9 cellular contexts compared by ENCODE assay signal in the genomic region with DNA sequence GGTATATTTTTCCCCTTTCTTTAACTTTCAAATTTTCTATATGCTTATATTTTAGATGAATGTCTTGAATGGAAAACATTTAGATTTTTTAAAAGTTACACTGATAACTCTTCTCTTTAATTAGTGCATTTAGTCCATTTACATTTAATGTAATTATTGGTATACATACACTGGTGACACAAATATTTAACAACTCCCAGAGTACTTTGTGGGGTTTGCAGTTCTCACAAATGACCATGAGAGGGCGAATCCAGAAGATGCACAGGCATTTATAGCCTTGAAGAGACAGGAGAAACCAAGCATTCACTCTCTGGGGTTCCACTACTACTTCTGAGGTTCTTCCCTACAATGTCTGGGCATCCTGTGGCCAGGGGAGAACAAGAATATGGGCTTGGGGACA.
DNase-seq lines count a peak whose midpoint lies in the region; ATAC-seq and TF ChIP-seq lines count a peak whose summit lies in the region.
"Had no signal": no experiment of that assay in that cellular context is flagged by ENCODE, and none has a peak within 500 bp of the region (broad histone marks: within the 10 kb centered on the region; RNA-seq: fewer than 3 reads in every experiment).

No MANE protein-coding gene starts in this region.

- DNase-seq in NCI-H2171 treated with DMSO at 0.1 percent for 48 hours (lab: John Stamatoyannopoulos, UW) (peak; percentile 24), dermis blood vessel endothelial cell (peak; percentile 24), osteocyte (ENCODE audit: extremely low spot score, unreplicated experiment) (no peak), mucosa of gallbladder (ENCODE audit: low spot score) (no peak)
- DNase-seq in stimulated activated effector memory CD8-positive, alpha-beta T cell treated with anti-CD3 and anti-CD28 coated beads, Interleukin-12 subunit alpha, Interleukin-12 subunit beta, amount 100 ng/mL, for 72 hours (ENCODE audit: low spot score in 2 of 2) = no peak

- no peak for ATAC-seq in stimulated activated effector memory CD8-positive, alpha-beta T cell treated with anti-CD3 and anti-CD28 coated beads, Interleukin-12 subunit alpha, Interleukin-12 subunit beta, amount 100 ng/mL, for 72 hours
- ATAC-seq in HG02763 (IDR thresholded peaks at IDR 0.05; ENCODE audit: unreplicated experiment) = no peak
- no peak for ATAC-seq in HG03378 (IDR thresholded peaks at IDR 0.05; ENCODE audit: unreplicated experiment)

- no peaks in the 10 kb centered on the region for H3K9me3 Mint-ChIP-seq in osteocyte (ENCODE audit: unreplicated experiment)
- H3K9me3 Mint-ChIP-seq in stimulated activated effector memory CD8-positive, alpha-beta T cell treated with anti-CD3 and anti-CD28 coated beads, Interleukin-12 subunit alpha, Interleukin-12 subunit beta, amount 100 ng/mL, for 72 hours = no peaks in the 10 kb centered on the region
- H3K9me3 Mint-ChIP-seq: T-helper 1 cell treated with Interleukin-12 subunit alpha and Interleukin-12 subunit beta and Interleukin-4 antibody, amounts not matched to agents 30 μg/mL and 1 μg/mL, for 36 hours had no signal

- peak; percentile 65 for TF ChIP-seq CTCF in GM12872 (IDR thresholded peaks at IDR 0.05; ENCODE audit: insufficient read depth, low read depth, low read length)
- peak; percentile 47 for TF ChIP-seq CTCF in osteocyte (IDR thresholded peaks at IDR 0.05)

- no peak overlapping the region for H3K27ac Mint-ChIP-seq in osteocyte (ENCODE audit: unreplicated experiment)
- no peak overlapping the region for H3K27ac Mint-ChIP-seq in stimulated activated effector memory CD8-positive, alpha-beta T cell treated with anti-CD3 and anti-CD28 coated beads, Interleukin-12 subunit alpha, Interleukin-12 subunit beta, amount 100 ng/mL, for 72 hours
- H3K27ac Mint-ChIP-seq: T-helper 1 cell treated with Interleukin-12 subunit alpha and Interleukin-12 subunit beta and Interleukin-4 antibody, amounts not matched to agents 30 μg/mL and 1 μg/mL, for 36 hours had no signal

- H3K4me3 Mint-ChIP-seq in osteocyte (ENCODE audit: unreplicated experiment) = no peak overlapping the region
- H3K4me3 Mint-ChIP-seq in stimulated activated effector memory CD8-positive, alpha-beta T cell treated with anti-CD3 and anti-CD28 coated beads, Interleukin-12 subunit alpha, Interleukin-12 subunit beta, amount 100 ng/mL, for 72 hours = no peak overlapping the region
- H3K4me3 Mint-ChIP-seq: T-helper 1 cell treated with Interleukin-12 subunit alpha and Interleukin-12 subunit beta and Interleukin-4 antibody, amounts not matched to agents 30 μg/mL and 1 μg/mL, for 36 hours had no signal

- H3K27me3 Mint-ChIP-seq in osteocyte (ENCODE audit: unreplicated experiment) = peaks cover 11% of the 10 kb centered on the region

- H3K36me3 Mint-ChIP-seq in osteocyte (ENCODE audit: unreplicated experiment) = no peaks in the 10 kb centered on the region
- no peaks in the 10 kb centered on the region for H3K36me3 Mint-ChIP-seq in stimulated activated effector memory CD8-positive, alpha-beta T cell treated with anti-CD3 and anti-CD28 coated beads, Interleukin-12 subunit alpha, Interleukin-12 subunit beta, amount 100 ng/mL, for 72 hours

- no peaks in the 10 kb centered on the region for H3K4me1 Mint-ChIP-seq in osteocyte (ENCODE audit: unreplicated experiment)
- H3K4me1 Mint-ChIP-seq in stimulated activated effector memory CD8-positive, alpha-beta T cell treated with anti-CD3 and anti-CD28 coated beads, Interleukin-12 subunit alpha, Interleukin-12 subunit beta, amount 100 ng/mL, for 72 hours = no peaks in the 10 kb centered on the region

Comparison
In these comparisons a context has a peak if more than half of its experiments do, and no peak if none do; other contexts are left out.
1. DNase-seq: peak in NCI-H2171 treated with DMSO at 0.1 percent for 48 hours (single experiment) and dermis blood vessel endothelial cell (single experiment); none in osteocyte (single experiment), stimulated activated effector memory CD8-positive, alpha-beta T cell treated with anti-CD3 and anti-CD28 coated beads, Interleukin-12 subunit alpha, Interleukin-12 subunit beta, amount 100 ng/mL, for 72 hours (0 of 2) and mucosa of gallbladder (single experiment).